In the genomic region with DNA sequence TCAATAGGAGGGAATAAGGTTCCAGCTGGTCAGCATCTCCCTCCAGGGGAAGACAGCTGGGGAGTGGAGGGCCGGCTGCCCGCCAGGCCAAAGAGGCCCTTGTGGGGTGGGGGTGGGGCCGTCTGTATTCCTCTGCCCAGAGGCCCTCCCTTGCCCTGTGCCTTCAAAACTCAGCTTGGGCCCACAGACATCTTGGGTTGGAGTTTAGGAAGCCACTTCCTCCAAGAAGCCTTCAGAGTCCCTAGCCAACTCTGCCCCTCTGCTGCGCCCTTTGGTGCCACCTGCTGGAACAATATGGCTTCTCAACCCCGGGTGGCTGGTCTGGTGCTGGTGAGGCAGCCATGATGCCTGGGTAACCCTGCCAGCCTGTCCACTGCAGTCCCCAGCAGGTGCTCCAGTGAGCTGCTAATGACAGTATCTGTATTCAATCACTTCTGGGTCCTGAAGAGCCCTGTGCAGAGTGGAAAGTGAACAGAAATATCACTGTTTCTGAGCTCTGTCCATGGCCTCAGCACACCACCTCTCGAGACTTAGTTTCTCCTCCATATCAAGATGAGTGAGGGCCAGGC, we compare ENCODE assay signal across 8 cellular contexts. TPM values are rescaled to one million over a fixed set of nuclear protein-coding genes. Genes with fewer than 3 reads are reported as not detected.
DNase-seq lines count a peak whose midpoint lies in the region; FAIRE-seq and TF ChIP-seq lines count a peak whose summit lies in the region.

No MANE protein-coding gene starts in this region.

- H3K4me3 ChIP-seq in AG04449 (ENCODE audit: low read depth, low read length) (no peak overlapping the region), kidney (ENCODE audit: low read length in 2 of 2) (no peak overlapping the region)

- intact Hi-C loops in kidney (cut with DNase I), result no loop called here

- peak overlapping the region; percentile 64 to 94 for H3K27ac ChIP-seq in kidney (ENCODE audit: low read depth in 2 of 2, low read length in 2 of 2)

- H3K27me3 Mint-ChIP-seq in activated naive CD4-positive, alpha-beta T cell treated with anti-CD3 and anti-CD28 coated beads, Interleukin-2, amount 10 ng/mL, durations not matched to agents 7 days and 5 days, result no peaks in the 10 kb centered on the region
- no peaks in the 10 kb centered on the region for H3K27me3 Mint-ChIP-seq in mesothelial cell of epicardium (ENCODE audit: low read depth)

- no peak overlapping the region for H3K4me3 Mint-ChIP-seq in activated naive CD4-positive, alpha-beta T cell treated with anti-CD3 and anti-CD28 coated beads, Interleukin-2, amount 10 ng/mL, durations not matched to agents 7 days and 5 days
- H3K4me3 Mint-ChIP-seq in mesothelial cell of epicardium, result no peak overlapping the region

- H3K36me3 ChIP-seq in kidney (ENCODE audit: control insufficient read depth in 1 of 2, insufficient read depth in 2 of 2, low read length in 2 of 2), result peaks cover 7 to 8% of the 10 kb centered on the region in 2 donors

- H3K27ac Mint-ChIP-seq in activated naive CD4-positive, alpha-beta T cell treated with anti-CD3 and anti-CD28 coated beads, Interleukin-2, amount 10 ng/mL, durations not matched to agents 7 days and 5 days, result no peak overlapping the region
- no peak overlapping the region for H3K27ac Mint-ChIP-seq in mesothelial cell of epicardium

- H3K9ac ChIP-seq in kidney (ENCODE audit: low read length in 2 of 2), result peak overlapping the region; percentile 30 to 77

- H3K4me1 ChIP-seq in kidney (ENCODE audit: control insufficient read depth in 1 of 2, insufficient read depth in 1 of 2, low read depth in 1 of 2, low read length in 2 of 2), result peaks cover 76 to 78% of the 10 kb centered on the region in 2 donors

- POLR2A ChIA-PET in AG04449 (lab: Yijun Ruan, JAX), result no interaction called here

- FAIRE-seq in kidney (lab: Jason Lieb, UNC), result no peak

- no peaks in the 10 kb centered on the region for H3K9me3 Mint-ChIP-seq in activated naive CD4-positive, alpha-beta T cell treated with anti-CD3 and anti-CD28 coated beads, Interleukin-2, amount 10 ng/mL, durations not matched to agents 7 days and 5 days
- no peaks in the 10 kb centered on the region for H3K9me3 Mint-ChIP-seq in mesothelial cell of epicardium

- H3K4me1 Mint-ChIP-seq in activated naive CD4-positive, alpha-beta T cell treated with anti-CD3 and anti-CD28 coated beads, Interleukin-2, amount 10 ng/mL, durations not matched to agents 7 days and 5 days, result no peaks in the 10 kb centered on the region
- no peaks in the 10 kb centered on the region for H3K4me1 Mint-ChIP-seq in mesothelial cell of epicardium

- CTCF ChIA-PET in AG04449 (lab: Yijun Ruan, JAX), result interaction anchor here (1.1 to 8.9 kb wide), 16 partner anchors 8 to 198 kb away, joined by 3 to 75 read pairs (median 6); partner anchors contain the start of genes ATP6V0D1, TPPP3 and ZDHHC1
- CTCF ChIA-PET in activated naive CD4-positive, alpha-beta T cell treated with anti-CD3 and anti-CD28 coated beads, Interleukin-2, amount 10 ng/mL, durations not matched to agents 7 days and 5 days (lab: Charles Lee), result interaction anchor here (0.6 to 12.0 kb wide), 13 partner anchors 10 to 191 kb away, joined by 3 to 101 read pairs (median 4); no protein-coding TSS in a partner anchor

- H3K9me3 ChIP-seq in kidney (ENCODE audit: control insufficient read depth in 1 of 2, low read length in 2 of 2), result no peaks in the 10 kb centered on the region

- DNase-seq in AG04449 (ENCODE audit: low read depth, low spot score) (no peak), GM19238 (ENCODE audit: insufficient read length, low spot score) (peak; percentile 78), SHP77 (lab: John Stamatoyannopoulos, UW) (peak; percentile 43 to 51), kidney (no peak), globus pallidus (ENCODE audit: low spot score) (no peak), mesothelial cell of epicardium (ENCODE audit: low spot score in 2 of 2, unreplicated experiment in 2 of 2) (no peak)
- peak; percentile 83 for DNase-seq in activated naive CD4-positive, alpha-beta T cell treated with anti-CD3 and anti-CD28 coated beads, Interleukin-2, amount 10 ng/mL, durations not matched to agents 7 days and 5 days
- peak; percentile 61 to 72 (median 61) for DNase-seq in stimulated activated CD4-positive, alpha-beta T cell treated with anti-CD3 and anti-CD28 coated beads, TNF-alpha, amount 100 ng/mL, for 48 hours (ENCODE audit: low read depth in 3 of 3)

- peaks cover 16% of the 10 kb centered on the region for H3K36me3 Mint-ChIP-seq in activated naive CD4-positive, alpha-beta T cell treated with anti-CD3 and anti-CD28 coated beads, Interleukin-2, amount 10 ng/mL, durations not matched to agents 7 days and 5 days
- peaks cover 5% of the 10 kb centered on the region for H3K36me3 Mint-ChIP-seq in mesothelial cell of epicardium

- peak; percentile 34 for TF ChIP-seq CTCF in AG04449 (IDR thresholded peaks at IDR 0.05; ENCODE audit: insufficient read depth, low read length, missing control alignments)
- peak; percentile 40 for TF ChIP-seq CTCF in kidney (IDR thresholded peaks at IDR 0.05; ENCODE audit: borderline replicate concordance, extremely low read depth, insufficient read depth)
- no peak for TF ChIP-seq CTCF in mesothelial cell of epicardium (IDR thresholded peaks at IDR 0.05; ENCODE audit: unreplicated experiment)

RNA-seq across cellular contexts. Expression of gene HSD11B2, which starts 16.7 kb away (rescaled TPM):
- 139 TPM for total RNA-seq in kidney
- 1,022 TPM for polyA plus RNA-seq in kidney (ENCODE audit: insufficient read depth, low read depth, low replicate concordance)
- 3.0 to 4.1 TPM (median 3.7 TPM) in 3 replicates for total RNA-seq in mesothelial cell of epicardium

RNA-seq across cellular contexts. Expression of gene ZDHHC1, which starts 31.3 kb away (rescaled TPM):
- total RNA-seq in kidney (23.6 TPM), mesothelial cell of epicardium (14.5 to 16.7 TPM (median 15.4 TPM) in 3 replicates)
- 14.6 TPM for polyA plus RNA-seq in kidney (ENCODE audit: insufficient read depth, low read depth, low replicate concordance)

RNA-seq across cellular contexts. Expression of gene ATP6V0D1, which starts 33.4 kb away (rescaled TPM):
- total RNA-seq in kidney (100 TPM), mesothelial cell of epicardium (50.9 to 53.7 TPM (median 53.2 TPM) in 3 replicates)
- 208 TPM for polyA plus RNA-seq in kidney (ENCODE audit: insufficient read depth, low read depth, low replicate concordance)

RNA-seq across cellular contexts. Expression of gene AGRP, which starts 35.8 kb away (rescaled TPM):
- total RNA-seq in kidney (not detected), mesothelial cell of epicardium (not detected in 3 replicates)
- polyA plus RNA-seq in kidney (ENCODE audit: insufficient read depth, low read depth, low replicate concordance), result 2.7 TPM

RNA-seq across cellular contexts. Expression of gene TPPP3, which starts 54.3 kb away (rescaled TPM):
- 8.2 TPM for total RNA-seq in kidney
- 108 TPM for polyA plus RNA-seq in kidney (ENCODE audit: insufficient read depth, low read depth, low replicate concordance)
- total RNA-seq in mesothelial cell of epicardium, result 5.5 to 6.2 TPM (median 5.7 TPM) in 3 replicates

Comparison
In these comparisons a context has a peak if more than half of its experiments do, and no peak if none do; other contexts are left out.
1. DNase-seq: peak in GM19238 (single experiment), SHP77 (2 of 2), activated naive CD4-positive, alpha-beta T cell treated with anti-CD3 and anti-CD28 coated beads, Interleukin-2, amount 10 ng/mL, durations not matched to agents 7 days and 5 days (single experiment) and stimulated activated CD4-positive, alpha-beta T cell treated with anti-CD3 and anti-CD28 coated beads, TNF-alpha, amount 100 ng/mL, for 48 hours (3 of 3); none in AG04449 (single experiment), kidney (single experiment), globus pallidus (single experiment) and mesothelial cell of epicardium (0 of 2).
2. RNA of gene HSD11B2, which starts 16.7 kb away (total RNA-seq): 139 TPM in kidney (single experiment); 3.0 to 4.1 TPM in mesothelial cell of epicardium; every median in the first group is over 10 times any median in the second.